In the genomic region with DNA sequence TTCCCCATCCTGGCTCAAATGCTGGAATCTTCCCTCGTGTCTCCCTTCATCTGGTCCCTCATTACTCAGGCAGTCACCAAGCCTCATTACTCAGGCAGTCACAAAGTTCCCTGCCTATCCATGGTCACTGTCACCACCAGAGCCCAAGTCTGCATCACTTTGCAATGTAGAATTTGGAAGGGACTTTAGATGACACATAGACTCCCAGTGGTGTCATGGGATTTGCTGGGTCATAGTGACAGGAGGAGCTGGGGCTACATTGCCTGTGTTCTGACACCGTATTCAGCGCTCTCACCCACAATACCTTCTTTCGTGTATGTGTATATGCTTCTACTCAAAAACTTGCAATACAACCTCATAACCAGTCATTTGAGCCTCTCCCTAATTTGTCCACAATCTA, we compare ENCODE assay signal across 2 cellular contexts.
A peak's percentile ranks its signal among the peaks of the same experiment; 100 is the strongest.
TF ChIP-seq lines count a peak whose summit lies in the region.

No MANE protein-coding gene starts in this region.

TF ChIP-seq in K562, 482 proteins besides CTCF, POLR2A, EP300 and RAD21 (continues in another document):
- TF ChIP-seq NR2F6 (CRISPR knock-in tag; IDR thresholded peaks at IDR 0.05) (no peak), MAFF (IDR thresholded peaks at IDR 0.05; ENCODE audit: low read length) (peak; percentile 53; the same call in 1 of the 2 replicates), CTBP1 (IDR thresholded peaks at IDR 0.05; ENCODE audit: borderline replicate concordance) (0 out of 2 replicates have a peak, but pooled peaks have one; percentile 9), RB1 (IDR thresholded peaks at IDR 0.05; ENCODE audit: low read depth) (no peak), BRD9 (IDR thresholded peaks at IDR 0.05; ENCODE audit: low read depth, partially characterized antibody) (no peak)
- TF ChIP-seq, protein P1, sequence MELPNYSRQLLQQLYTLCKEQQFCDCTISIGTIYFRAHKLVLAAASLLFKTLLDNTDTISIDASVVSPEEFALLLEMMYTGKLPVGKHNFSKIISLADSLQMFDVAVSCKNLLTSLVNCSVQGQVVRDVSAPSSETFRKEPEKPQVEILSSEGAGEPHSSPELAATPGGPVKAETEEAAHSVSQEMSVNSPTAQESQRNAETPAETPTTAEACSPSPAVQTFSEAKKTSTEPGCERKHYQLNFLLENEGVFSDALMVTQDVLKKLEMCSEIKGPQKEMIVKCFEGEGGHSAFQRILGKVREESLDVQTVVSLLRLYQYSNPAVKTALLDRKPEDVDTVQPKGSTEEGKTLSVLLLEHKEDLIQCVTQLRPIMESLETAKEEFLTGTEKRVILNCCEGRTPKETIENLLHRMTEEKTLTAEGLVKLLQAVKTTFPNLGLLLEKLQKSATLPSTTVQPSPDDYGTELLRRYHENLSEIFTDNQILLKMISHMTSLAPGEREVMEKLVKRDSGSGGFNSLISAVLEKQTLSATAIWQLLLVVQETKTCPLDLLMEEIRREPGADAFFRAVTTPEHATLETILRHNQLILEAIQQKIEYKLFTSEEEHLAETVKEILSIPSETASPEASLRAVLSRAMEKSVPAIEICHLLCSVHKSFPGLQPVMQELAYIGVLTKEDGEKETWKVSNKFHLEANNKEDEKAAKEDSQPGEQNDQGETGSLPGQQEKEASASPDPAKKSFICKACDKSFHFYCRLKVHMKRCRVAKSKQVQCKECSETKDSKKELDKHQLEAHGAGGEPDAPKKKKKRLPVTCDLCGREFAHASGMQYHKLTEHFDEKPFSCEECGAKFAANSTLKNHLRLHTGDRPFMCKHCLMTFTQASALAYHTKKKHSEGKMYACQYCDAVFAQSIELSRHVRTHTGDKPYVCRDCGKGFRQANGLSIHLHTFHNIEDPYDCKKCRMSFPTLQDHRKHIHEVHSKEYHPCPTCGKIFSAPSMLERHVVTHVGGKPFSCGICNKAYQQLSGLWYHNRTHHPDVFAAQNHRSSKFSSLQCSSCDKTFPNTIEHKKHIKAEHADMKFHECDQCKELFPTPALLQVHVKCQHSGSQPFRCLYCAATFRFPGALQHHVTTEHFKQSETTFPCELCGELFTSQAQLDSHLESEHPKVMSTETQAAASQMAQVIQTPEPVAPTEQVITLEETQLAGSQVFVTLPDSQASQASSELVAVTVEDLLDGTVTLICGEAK (IDR thresholded peaks at IDR 0.05), result peak; percentile 8; the same call in 1 of the 2 replicates
- TF ChIP-seq, protein P1 (CRISPR knock-in tag; IDR thresholded peaks at IDR 0.05), result no peak
- TF ChIP-seq, protein P2, sequence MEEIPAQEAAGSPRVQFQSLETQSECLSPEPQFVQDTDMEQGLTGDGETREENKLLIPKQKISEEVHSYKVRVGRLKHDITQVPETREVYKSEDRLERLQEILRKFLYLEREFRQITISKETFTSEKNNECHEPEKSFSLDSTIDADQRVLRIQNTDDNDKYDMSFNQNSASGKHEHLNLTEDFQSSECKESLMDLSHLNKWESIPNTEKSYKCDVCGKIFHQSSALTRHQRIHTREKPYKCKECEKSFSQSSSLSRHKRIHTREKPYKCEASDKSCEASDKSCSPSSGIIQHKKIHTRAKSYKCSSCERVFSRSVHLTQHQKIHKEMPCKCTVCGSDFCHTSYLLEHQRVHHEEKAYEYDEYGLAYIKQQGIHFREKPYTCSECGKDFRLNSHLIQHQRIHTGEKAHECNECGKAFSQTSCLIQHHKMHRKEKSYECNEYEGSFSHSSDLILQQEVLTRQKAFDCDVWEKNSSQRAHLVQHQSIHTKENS (CRISPR knock-in tag; IDR thresholded peaks at IDR 0.05), result no peak
- TF ChIP-seq, protein P3, sequence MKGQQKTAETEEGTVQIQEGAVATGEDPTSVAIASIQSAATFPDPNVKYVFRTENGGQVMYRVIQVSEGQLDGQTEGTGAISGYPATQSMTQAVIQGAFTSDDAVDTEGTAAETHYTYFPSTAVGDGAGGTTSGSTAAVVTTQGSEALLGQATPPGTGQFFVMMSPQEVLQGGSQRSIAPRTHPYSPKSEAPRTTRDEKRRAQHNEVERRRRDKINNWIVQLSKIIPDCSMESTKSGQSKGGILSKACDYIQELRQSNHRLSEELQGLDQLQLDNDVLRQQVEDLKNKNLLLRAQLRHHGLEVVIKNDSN (CRISPR knock-in tag; IDR thresholded peaks at IDR 0.05), result no peak
- TF ChIP-seq, protein P4, sequence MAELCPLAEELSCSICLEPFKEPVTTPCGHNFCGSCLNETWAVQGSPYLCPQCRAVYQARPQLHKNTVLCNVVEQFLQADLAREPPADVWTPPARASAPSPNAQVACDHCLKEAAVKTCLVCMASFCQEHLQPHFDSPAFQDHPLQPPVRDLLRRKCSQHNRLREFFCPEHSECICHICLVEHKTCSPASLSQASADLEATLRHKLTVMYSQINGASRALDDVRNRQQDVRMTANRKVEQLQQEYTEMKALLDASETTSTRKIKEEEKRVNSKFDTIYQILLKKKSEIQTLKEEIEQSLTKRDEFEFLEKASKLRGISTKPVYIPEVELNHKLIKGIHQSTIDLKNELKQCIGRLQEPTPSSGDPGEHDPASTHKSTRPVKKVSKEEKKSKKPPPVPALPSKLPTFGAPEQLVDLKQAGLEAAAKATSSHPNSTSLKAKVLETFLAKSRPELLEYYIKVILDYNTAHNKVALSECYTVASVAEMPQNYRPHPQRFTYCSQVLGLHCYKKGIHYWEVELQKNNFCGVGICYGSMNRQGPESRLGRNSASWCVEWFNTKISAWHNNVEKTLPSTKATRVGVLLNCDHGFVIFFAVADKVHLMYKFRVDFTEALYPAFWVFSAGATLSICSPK (IDR thresholded peaks at IDR 0.05; ENCODE audit: borderline replicate concordance), result no peak

TF ChIP-seq in SK-N-SH, 30 proteins besides CTCF, POLR2A, EP300 and RAD21:
- TF ChIP-seq, protein P5, sequence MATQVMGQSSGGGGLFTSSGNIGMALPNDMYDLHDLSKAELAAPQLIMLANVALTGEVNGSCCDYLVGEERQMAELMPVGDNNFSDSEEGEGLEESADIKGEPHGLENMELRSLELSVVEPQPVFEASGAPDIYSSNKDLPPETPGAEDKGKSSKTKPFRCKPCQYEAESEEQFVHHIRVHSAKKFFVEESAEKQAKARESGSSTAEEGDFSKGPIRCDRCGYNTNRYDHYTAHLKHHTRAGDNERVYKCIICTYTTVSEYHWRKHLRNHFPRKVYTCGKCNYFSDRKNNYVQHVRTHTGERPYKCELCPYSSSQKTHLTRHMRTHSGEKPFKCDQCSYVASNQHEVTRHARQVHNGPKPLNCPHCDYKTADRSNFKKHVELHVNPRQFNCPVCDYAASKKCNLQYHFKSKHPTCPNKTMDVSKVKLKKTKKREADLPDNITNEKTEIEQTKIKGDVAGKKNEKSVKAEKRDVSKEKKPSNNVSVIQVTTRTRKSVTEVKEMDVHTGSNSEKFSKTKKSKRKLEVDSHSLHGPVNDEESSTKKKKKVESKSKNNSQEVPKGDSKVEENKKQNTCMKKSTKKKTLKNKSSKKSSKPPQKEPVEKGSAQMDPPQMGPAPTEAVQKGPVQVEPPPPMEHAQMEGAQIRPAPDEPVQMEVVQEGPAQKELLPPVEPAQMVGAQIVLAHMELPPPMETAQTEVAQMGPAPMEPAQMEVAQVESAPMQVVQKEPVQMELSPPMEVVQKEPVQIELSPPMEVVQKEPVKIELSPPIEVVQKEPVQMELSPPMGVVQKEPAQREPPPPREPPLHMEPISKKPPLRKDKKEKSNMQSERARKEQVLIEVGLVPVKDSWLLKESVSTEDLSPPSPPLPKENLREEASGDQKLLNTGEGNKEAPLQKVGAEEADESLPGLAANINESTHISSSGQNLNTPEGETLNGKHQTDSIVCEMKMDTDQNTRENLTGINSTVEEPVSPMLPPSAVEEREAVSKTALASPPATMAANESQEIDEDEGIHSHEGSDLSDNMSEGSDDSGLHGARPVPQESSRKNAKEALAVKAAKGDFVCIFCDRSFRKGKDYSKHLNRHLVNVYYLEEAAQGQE (IDR thresholded peaks at IDR 0.05; ENCODE audit: low read depth, low read length), result no peak
- TF ChIP-seq RCOR1 (IDR thresholded peaks at IDR 0.05; ENCODE audit: low read length), result no peak
- no peak for TF ChIP-seq FOXM1 (IDR thresholded peaks at IDR 0.05; ENCODE audit: low read depth)
- TF ChIP-seq FOXJ3 (CRISPR knock-in tag; IDR thresholded peaks at IDR 0.05), result no peak
- TF ChIP-seq JUND (IDR thresholded peaks at IDR 0.05), result no peak
- TF ChIP-seq GABPA (IDR thresholded peaks at IDR 0.05; ENCODE audit: low read depth), result no peak
- TF ChIP-seq TAF1 (IDR thresholded peaks at IDR 0.05; ENCODE audit: borderline replicate concordance, low read depth, low read length), result no peak
- TF ChIP-seq NRF1 (IDR thresholded peaks at IDR 0.05; ENCODE audit: low read depth, low read length), result no peak
- TF ChIP-seq, protein P3 (IDR thresholded peaks at IDR 0.05; ENCODE audit: borderline replicate concordance, low read depth), result no peak
- no peak for TF ChIP-seq TEAD4 (IDR thresholded peaks at IDR 0.05; ENCODE audit: borderline replicate concordance, insufficient read depth)
- TF ChIP-seq TCF12 (IDR thresholded peaks at IDR 0.05), result no peak
- no peak for TF ChIP-seq FOSL2 (IDR thresholded peaks at IDR 0.05; ENCODE audit: borderline replicate concordance, low read depth)
- no peak for TF ChIP-seq RFX5 (IDR thresholded peaks at IDR 0.05; ENCODE audit: low read length)
- no peak for TF ChIP-seq EZH2phosphoT487 (IDR thresholded peaks at IDR 0.05; ENCODE audit: borderline replicate concordance, low read depth)
